1 cellular context compared by ENCODE assay signal in genomic region chr1:235022341-235023196, GRCh38.
TF ChIP-seq lines count a peak whose summit lies in the region.

No MANE protein-coding gene starts in this region.

TF ChIP-seq in WTC11, 78 proteins besides CTCF, POLR2A, EP300 and RAD21 (continued from another document):
- TF ChIP-seq ZNF121 (CRISPR knock-in tag; IDR thresholded peaks at IDR 0.05), result no peak
- no peak for TF ChIP-seq NR1H2 (CRISPR knock-in tag; IDR thresholded peaks at IDR 0.05)
